18 cellular contexts compared by ENCODE assay signal in the genomic region with DNA sequence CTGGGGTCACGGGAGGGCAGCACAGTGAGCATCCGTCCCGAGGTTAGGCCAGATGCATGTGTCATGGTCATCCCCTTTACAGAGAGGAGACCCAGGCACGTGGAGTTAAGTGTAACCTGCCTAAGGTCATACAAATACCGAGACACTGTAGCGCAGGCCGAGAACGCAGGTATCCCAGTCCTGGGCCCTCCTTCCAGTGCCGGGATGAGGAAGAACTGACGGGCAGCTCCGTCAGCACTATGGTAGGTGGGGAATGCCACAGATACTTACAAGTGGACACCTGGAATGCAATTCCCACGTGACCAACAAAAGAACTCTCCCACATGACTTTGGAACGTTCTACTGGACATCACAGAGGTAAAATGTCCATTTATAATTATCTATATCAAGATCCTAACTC. TPM values are rescaled to one million over a fixed set of nuclear protein-coding genes. Genes with fewer than 3 reads are reported as not detected.
DNase-seq lines count a peak whose midpoint lies in the region; ATAC-seq and TF ChIP-seq lines count a peak whose summit lies in the region.
"Had no signal": no experiment of that assay in that cellular context is flagged by ENCODE, and none has a peak within 500 bp of the region (broad histone marks: within the 10 kb centered on the region; RNA-seq: fewer than 3 reads in every experiment).

No MANE protein-coding gene starts in this region.

- no peak overlapping the region for H2BK15ac ChIP-seq in neuronal stem cell (ENCODE audit: low read length)

- intact Hi-C loops in posterior vena cava (cut with DNase I): no loop called here
- intact Hi-C loops in activated CD4-positive, alpha-beta T cell treated with anti-CD3 and anti-CD28 coated beads, Interleukin-2, amount 10 ng/mL, durations not matched to agents 24 days and 14 days (cut with micrococcal nuclease): no loop called here
- intact Hi-C loops in left ventricle myocardium superior (cut with micrococcal nuclease): no loop called here

- DNase-seq in chondrocyte (ENCODE audit: low spot score) (peak; percentile 59), neuronal stem cell (ENCODE audit: low spot score) (no peak), posterior vena cava (ENCODE audit: low spot score) (peak; percentile 41), left ventricle myocardium superior (no peak)
- DNase-seq in activated CD4-positive, alpha-beta T cell treated with anti-CD3 and anti-CD28 coated beads, Interleukin-2, amount 10 ng/mL, durations not matched to agents 24 days and 14 days: no peak
- DNase-seq: AML-193; Caco-2; Calu3; CD4-positive, alpha-beta T cell; CD8-positive, alpha-beta T cell; DMS79 treated with DMSO at 0.1 percent for 48 hours; GDM1 had no signal

- no CpG with 5 or more reads among the region's 13 CpGs for WGBS in neuronal stem cell (ENCODE audit: extremely low coverage in 2 of 2, insufficient read length in 2 of 2, insufficient replicate concordance in 1 of 2), 2 donors

- H3K4me2 ChIP-seq in neuronal stem cell (ENCODE audit: insufficient read depth, low read length, poor library complexity, severe bottlenecking): no peak overlapping the region
- H3K4me2 ChIP-seq: A549; BLaER1 treated with 17β-estradiol and CSF1 and Interleukin-3, amounts not matched to agents 10 nM and 100 nM had no signal

- H3K27ac Mint-ChIP-seq in chondrocyte (ENCODE audit: unreplicated experiment): no peak overlapping the region
- no peak overlapping the region for H3K27ac Mint-ChIP-seq in activated CD4-positive, alpha-beta T cell treated with anti-CD3 and anti-CD28 coated beads, Interleukin-2, amount 10 ng/mL, durations not matched to agents 24 days and 14 days
- H3K27ac Mint-ChIP-seq: B cell; CD4-positive, alpha-beta T cell; CD8-positive, alpha-beta T cell had no signal

- H3K4me3 ChIP-seq in neuronal stem cell (ENCODE audit: low read length in 2 of 2): no peak overlapping the region
- H3K4me3 ChIP-seq: A549; BLaER1 treated with 17β-estradiol and CSF1 and Interleukin-3, amounts not matched to agents 10 nM and 100 nM; GM12878 had no signal

- no peak overlapping the region for H3K14ac ChIP-seq in neuronal stem cell (ENCODE audit: low read length)

- H3K9me3 Mint-ChIP-seq in chondrocyte (ENCODE audit: low read depth): peaks cover 11% of the 10 kb centered on the region
- peaks cover 12% of the 10 kb centered on the region for H3K9me3 Mint-ChIP-seq in activated CD4-positive, alpha-beta T cell treated with anti-CD3 and anti-CD28 coated beads, Interleukin-2, amount 10 ng/mL, durations not matched to agents 24 days and 14 days
- H3K9me3 Mint-ChIP-seq: CD4-positive, alpha-beta T cell had no signal

- H3K4me3 Mint-ChIP-seq in chondrocyte (ENCODE audit: unreplicated experiment): no peak overlapping the region
- no peak overlapping the region for H3K4me3 Mint-ChIP-seq in activated CD4-positive, alpha-beta T cell treated with anti-CD3 and anti-CD28 coated beads, Interleukin-2, amount 10 ng/mL, durations not matched to agents 24 days and 14 days
- H3K4me3 Mint-ChIP-seq: B cell; CD4-positive, alpha-beta T cell; CD8-positive, alpha-beta T cell had no signal

- H3K4ac ChIP-seq in neuronal stem cell (ENCODE audit: low read length): peak overlapping the region; percentile 40

- H4K8ac ChIP-seq in neuronal stem cell (ENCODE audit: low read depth, low read length): no peak overlapping the region

- H3K9me3 ChIP-seq in neuronal stem cell (replicated peaks in 1 of 2; ENCODE audit: control insufficient read depth in 2 of 2, insufficient read depth in 1 of 2, low read depth in 1 of 2, low read length in 2 of 2): peaks cover 2 to 20% of the 10 kb centered on the region in 2 donors

- no peaks in the 10 kb centered on the region for H3K4me1 ChIP-seq in neuronal stem cell (ENCODE audit: control insufficient read depth in 2 of 2, insufficient read depth in 1 of 2, low read depth in 1 of 2, low read length in 2 of 2)
- H3K4me1 ChIP-seq: A549, Caco-2 had no signal

- no peaks in the 10 kb centered on the region for H3K27me3 Mint-ChIP-seq in chondrocyte (ENCODE audit: low read depth)
- H3K27me3 Mint-ChIP-seq in activated CD4-positive, alpha-beta T cell treated with anti-CD3 and anti-CD28 coated beads, Interleukin-2, amount 10 ng/mL, durations not matched to agents 24 days and 14 days: peaks cover 12% of the 10 kb centered on the region
- H3K27me3 Mint-ChIP-seq: B cell; CD4-positive, alpha-beta T cell had no signal

- H2BK12ac ChIP-seq in neuronal stem cell (ENCODE audit: low read length): no peak overlapping the region

- no peaks in the 10 kb centered on the region for H3K4me1 Mint-ChIP-seq in chondrocyte (ENCODE audit: low read depth)
- no peaks in the 10 kb centered on the region for H3K4me1 Mint-ChIP-seq in activated CD4-positive, alpha-beta T cell treated with anti-CD3 and anti-CD28 coated beads, Interleukin-2, amount 10 ng/mL, durations not matched to agents 24 days and 14 days

- H3K18ac ChIP-seq in neuronal stem cell (ENCODE audit: low read length): no peak overlapping the region

- no peak overlapping the region for H2AFZ ChIP-seq in neuronal stem cell (ENCODE audit: low read length)

- no peak for TF ChIP-seq CTCF in chondrocyte (IDR thresholded peaks at IDR 0.05)

- peaks cover 6% of the 10 kb centered on the region for H3K36me3 Mint-ChIP-seq in chondrocyte (ENCODE audit: low read depth)
- peaks cover 12% of the 10 kb centered on the region for H3K36me3 Mint-ChIP-seq in activated CD4-positive, alpha-beta T cell treated with anti-CD3 and anti-CD28 coated beads, Interleukin-2, amount 10 ng/mL, durations not matched to agents 24 days and 14 days (ENCODE audit: low read depth)

- no peak overlapping the region for H4K91ac ChIP-seq in neuronal stem cell (ENCODE audit: low read depth, low read length, poor library complexity)

- no peak overlapping the region for H3K23ac ChIP-seq in neuronal stem cell (ENCODE audit: low read depth, low read length, poor library complexity)

- H2BK120ac ChIP-seq in neuronal stem cell (ENCODE audit: low read depth, low read length): no peak overlapping the region

- no peaks in the 10 kb centered on the region for H3K36me3 ChIP-seq in neuronal stem cell (replicated peaks in 1 of 2; ENCODE audit: control insufficient read depth in 2 of 2, insufficient read depth in 2 of 2, low read length in 2 of 2)

- no peak overlapping the region for H2BK5ac ChIP-seq in neuronal stem cell (ENCODE audit: low read length)

- H3K79me1 ChIP-seq in neuronal stem cell (ENCODE audit: low read depth, low read length): no peaks in the 10 kb centered on the region

- no peak overlapping the region for H3K9ac ChIP-seq in neuronal stem cell (ENCODE audit: low read depth, low read length, poor library complexity)
- H3K9ac ChIP-seq: BLaER1 treated with 17β-estradiol and CSF1 and Interleukin-3, amounts not matched to agents 10 nM and 100 nM had no signal

- H2AK5ac ChIP-seq in neuronal stem cell (ENCODE audit: low read depth, low read length): no peak overlapping the region

- H3K27ac ChIP-seq in neuronal stem cell (replicated peaks; ENCODE audit: low read length): no peak overlapping the region
- H3K27ac ChIP-seq: 22Rv1; A549; BLaER1 treated with 17β-estradiol and CSF1 and Interleukin-3, amounts not matched to agents 10 nM and 100 nM; C4-2B had no signal

- no peak for ATAC-seq in left ventricle myocardium superior
- ATAC-seq: A549, GM12878 had no signal

- no peaks in the 10 kb centered on the region for H3K27me3 ChIP-seq in neuronal stem cell (ENCODE audit: control insufficient read depth in 3 of 3, insufficient read depth in 3 of 3, low read depth in 1 of 3, low read length in 3 of 3)
- H3K27me3 ChIP-seq: BLaER1 treated with 17β-estradiol and CSF1 and Interleukin-3, amounts not matched to agents 10 nM and 100 nM had no signal

RNA-seq across cellular contexts. Expression of a gene that starts 8.7 kb away (rescaled TPM):
- total RNA-seq in chondrocyte (1.3 to 2.9 TPM (median 1.7 TPM) in 3 replicates), posterior vena cava (1 to 10 TPM; 1.7 to 4.4 TPM), left ventricle myocardium superior (2.2 TPM)
- polyA plus RNA-seq in neuronal stem cell (2013, experiment 1 of 2): 0.14 TPM
- 0.26 TPM for polyA plus RNA-seq in neuronal stem cell (2013, experiment 2 of 2)
- total RNA-seq in activated CD4-positive, alpha-beta T cell treated with anti-CD3 and anti-CD28 coated beads, Interleukin-2, amount 10 ng/mL, durations not matched to agents 24 days and 14 days: 2.4 and 2.7 TPM in 2 replicates
- total RNA-seq: Caco-2 had no signal

RNA-seq across cellular contexts. Expression of a gene that starts 35.9 kb away (rescaled TPM):
- total RNA-seq in chondrocyte (0.65 to 2.8 TPM (median 1.1 TPM) in 3 replicates), posterior vena cava (1 to 10 TPM; 1.4 to 1.8 TPM), left ventricle myocardium superior (5.5 TPM)
- 7.7 TPM for polyA plus RNA-seq in neuronal stem cell (2013, experiment 1 of 2)
- polyA plus RNA-seq in neuronal stem cell (2013, experiment 2 of 2): 8.2 TPM
- 1.5 and 1.7 TPM in 2 replicates for total RNA-seq in activated CD4-positive, alpha-beta T cell treated with anti-CD3 and anti-CD28 coated beads, Interleukin-2, amount 10 ng/mL, durations not matched to agents 24 days and 14 days

Comparison
In these comparisons a context has a peak if more than half of its experiments do, and no peak if none do; other contexts are left out.
1. DNase-seq: peak in chondrocyte (single experiment) and posterior vena cava (single experiment); none in neuronal stem cell (single experiment), activated CD4-positive, alpha-beta T cell treated with anti-CD3 and anti-CD28 coated beads, Interleukin-2, amount 10 ng/mL, durations not matched to agents 24 days and 14 days (single experiment) and left ventricle myocardium superior (single experiment).